15 cellular contexts compared by ENCODE assay signal in the genomic region with DNA sequence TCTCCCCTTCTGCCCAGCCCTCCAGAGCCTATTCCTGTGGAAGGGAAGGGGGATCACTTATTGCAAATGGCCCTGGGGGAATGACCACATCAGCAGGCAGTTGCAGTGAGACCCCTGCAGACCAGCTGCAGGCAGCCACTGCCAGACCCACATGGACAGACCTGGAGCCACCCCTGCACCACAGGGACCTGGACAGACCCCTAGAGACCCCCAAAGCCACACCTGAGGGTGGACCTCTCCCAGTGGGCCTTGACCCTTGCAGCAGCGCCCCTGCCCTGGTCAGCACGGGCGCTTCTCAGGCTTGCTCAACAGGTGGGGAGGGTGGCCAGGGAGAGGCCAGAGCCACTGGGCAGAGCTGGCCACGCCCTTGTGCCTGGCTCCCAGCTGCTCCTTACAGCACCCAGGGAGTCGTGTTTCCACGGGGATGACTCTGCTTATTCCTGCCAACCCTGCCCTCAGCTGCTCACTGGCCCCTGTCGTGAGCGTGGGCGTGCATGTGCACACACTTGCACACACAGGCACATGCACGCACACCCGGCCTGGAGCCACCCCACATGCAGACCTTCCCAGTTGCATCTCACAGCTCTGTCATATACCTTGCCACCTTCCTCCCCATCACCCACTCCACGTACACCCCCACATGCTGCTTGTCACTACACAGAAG. TPM values are rescaled to one million over a fixed set of nuclear protein-coding genes. Genes with fewer than 3 reads are reported as not detected.
DNase-seq lines count a peak whose midpoint lies in the region; ATAC-seq, FAIRE-seq and TF ChIP-seq lines count a peak whose summit lies in the region.
"Had no signal": no experiment of that assay in that cellular context is flagged by ENCODE, and none has a peak within 500 bp of the region (broad histone marks: within the 10 kb centered on the region; RNA-seq: fewer than 3 reads in every experiment).

No MANE protein-coding gene starts in this region.

- H3K4me3 Mint-ChIP-seq in Calu3 (ENCODE audit: low read depth, unreplicated experiment) (peak overlapping the region; percentile 23), neural crest cell (no peak overlapping the region)
- no peak overlapping the region for H3K4me3 Mint-ChIP-seq in activated CD8-positive, alpha-beta memory T cell treated with anti-CD3 and anti-CD28 coated beads, Interleukin-2, amount 10 ng/mL, durations not matched to agents 7 days and 5 days

- CTCF ChIA-PET in Calu3 (lab: Charles Lee) = no interaction called here
- CTCF ChIA-PET in mammary epithelial cell (lab: Charles Lee; ENCODE audit: low non-redundant PET) = interaction anchor here (0.5 kb wide), 1 partner anchor 125 kb away, joined by 3 read pairs; no protein-coding TSS in a partner anchor
- CTCF ChIA-PET in activated CD8-positive, alpha-beta memory T cell treated with anti-CD3 and anti-CD28 coated beads, Interleukin-2, amount 10 ng/mL, durations not matched to agents 7 days and 5 days (lab: Charles Lee) = interaction anchor here (1.1 to 1.6 kb wide), 2 partner anchors 28 to 83 kb away, joined by 4 to 5 read pairs; no protein-coding TSS in a partner anchor

- H3K4me1 ChIP-seq in mammary epithelial cell (ENCODE audit: insufficient read depth, low read length) (peaks cover 23% of the 10 kb centered on the region), esophagus muscularis mucosa (peaks cover 0 to 4% (median 0%) of the 10 kb centered on the region in 4 donors)
- H3K4me1 ChIP-seq: ascending aorta, vagina had no signal

- H3K27ac ChIP-seq in mammary epithelial cell (ENCODE audit: insufficient read depth, low read depth, low read length) = no peak overlapping the region
- H3K27ac ChIP-seq in esophagus muscularis mucosa (replicated peaks in 1 of 4) = no peak overlapping the region
- H3K27ac ChIP-seq: ascending aorta, esophagus squamous epithelium, vagina had no signal

- H3K27me3 Mint-ChIP-seq in Calu3 (ENCODE audit: unreplicated experiment) (no peaks in the 10 kb centered on the region), neural crest cell (ENCODE audit: low read depth) (peaks cover 15% of the 10 kb centered on the region)
- peaks cover 23% of the 10 kb centered on the region for H3K27me3 Mint-ChIP-seq in activated CD8-positive, alpha-beta memory T cell treated with anti-CD3 and anti-CD28 coated beads, Interleukin-2, amount 10 ng/mL, durations not matched to agents 7 days and 5 days

- 2% methylated on average over 6 of the region's 12 CpGs for WGBS in mammary epithelial cell (ENCODE audit: low coverage, missing lambda C conversion rate)
- WGBS in esophagus muscularis mucosa = 77% methylated on average over 9 of the region's 12 CpGs

- H3K4me3 ChIP-seq in mammary epithelial cell (replicated peaks in 1 of 3; ENCODE audit: insufficient read depth in 1 of 3, low read depth in 2 of 3, low read length in 3 of 3) = no peak overlapping the region
- H3K4me3 ChIP-seq in esophagus muscularis mucosa = no peak overlapping the region
- H3K4me3 ChIP-seq: ascending aorta, esophagus squamous epithelium, vagina had no signal

- H3K9me3 Mint-ChIP-seq in Calu3 (ENCODE audit: low read depth, unreplicated experiment) (no peaks in the 10 kb centered on the region), neural crest cell (no peaks in the 10 kb centered on the region)
- no peaks in the 10 kb centered on the region for H3K9me3 Mint-ChIP-seq in activated CD8-positive, alpha-beta memory T cell treated with anti-CD3 and anti-CD28 coated beads, Interleukin-2, amount 10 ng/mL, durations not matched to agents 7 days and 5 days (ENCODE audit: low read depth)

- H3K9me3 ChIP-seq in mammary epithelial cell (replicated peaks; ENCODE audit: insufficient read depth, low read length) (no peaks in the 10 kb centered on the region), esophagus muscularis mucosa (no peaks in the 10 kb centered on the region)
- H3K9me3 ChIP-seq: ascending aorta, esophagus squamous epithelium, vagina had no signal

- intact Hi-C loops in Calu3 (cut with micrococcal nuclease; ENCODE audit: unreplicated experiment) (no loop called here), mammary epithelial cell (cut with micrococcal nuclease) (no loop called here), esophagus muscularis mucosa (cut with DNase I) (no loop called here)

- dilution Hi-C loops in mammary epithelial cell (cut with HindIII; ENCODE audit: low sequenced_read_pairs) = no loop called here

- no peaks in the 10 kb centered on the region for H3K36me3 ChIP-seq in mammary epithelial cell (ENCODE audit: insufficient read depth, low read length)
- H3K36me3 ChIP-seq in esophagus muscularis mucosa = no peaks in the 10 kb centered on the region
- H3K36me3 ChIP-seq: ascending aorta, esophagus squamous epithelium, vagina had no signal

- in situ Hi-C loops in mammary epithelial cell (cut with MboI; ENCODE audit: low sequenced_read_pairs in 2 of 2) = no loop called here

- DNase-seq in Calu3 = peak; percentile 35
- peak; percentile 61 for DNase-seq in HTR-8/SVneo (ENCODE audit: insufficient read length, low spot score)
- DNase-seq in mammary epithelial cell = peak; percentile 43
- no peak for DNase-seq in neural crest cell (ENCODE audit: low read depth, low spot score)
- no peak for DNase-seq in esophagus muscularis mucosa (ENCODE audit: extremely low spot score)
- DNase-seq in NOMO-1 treated with DMSO at 0.1 percent for 48 hours (lab: John Stamatoyannopoulos, UW; ENCODE audit: unreplicated experiment) = no peak
- DNase-seq in activated CD8-positive, alpha-beta memory T cell treated with anti-CD3 and anti-CD28 coated beads, Interleukin-2, amount 10 ng/mL, durations not matched to agents 7 days and 5 days = no peak
- DNase-seq: esophagus squamous epithelium, H7, NCI-H2171 treated with DMSO at 0.1 percent for 48 hours, posterior cingulate gyrus had no signal

- ATAC-seq in activated CD8-positive, alpha-beta memory T cell treated with anti-CD3 and anti-CD28 coated beads, Interleukin-2, amount 10 ng/mL, durations not matched to agents 7 days and 5 days = no peak
- ATAC-seq: left lobe of liver had no signal

- H3K27me3 ChIP-seq in mammary epithelial cell (ENCODE audit: insufficient read depth, low read length) = no peaks in the 10 kb centered on the region
- H3K27me3 ChIP-seq in esophagus muscularis mucosa = peaks cover 0 to 18% (median 0%) of the 10 kb centered on the region in 4 donors
- H3K27me3 ChIP-seq: ascending aorta, vagina had no signal

- H3K4me1 Mint-ChIP-seq in Calu3 (ENCODE audit: low read depth, unreplicated experiment) = peaks cover 20% of the 10 kb centered on the region
- H3K4me1 Mint-ChIP-seq in neural crest cell = no peaks in the 10 kb centered on the region
- peaks cover 13% of the 10 kb centered on the region for H3K4me1 Mint-ChIP-seq in activated CD8-positive, alpha-beta memory T cell treated with anti-CD3 and anti-CD28 coated beads, Interleukin-2, amount 10 ng/mL, durations not matched to agents 7 days and 5 days

- H3K27ac Mint-ChIP-seq in Calu3 (ENCODE audit: unreplicated experiment) (peak overlapping the region; percentile 17), neural crest cell (ENCODE audit: unreplicated experiment) (peak overlapping the region; percentile 85)
- no peak overlapping the region for H3K27ac Mint-ChIP-seq in activated CD8-positive, alpha-beta memory T cell treated with anti-CD3 and anti-CD28 coated beads, Interleukin-2, amount 10 ng/mL, durations not matched to agents 7 days and 5 days

- TF ChIP-seq CTCF in Calu3 (IDR thresholded peaks at IDR 0.05; ENCODE audit: unreplicated experiment) (no peak), mammary epithelial cell (conservative IDR thresholded peaks at IDR 0.05 in 1 of 2, IDR thresholded peaks at IDR 0.05 in 1 of 2; ENCODE audit: extremely low read depth in 1 of 2, insufficient read depth in 1 of 2, low read depth in 1 of 2, low read length in 2 of 2) (no peak), neural crest cell (conservative IDR thresholded peaks at IDR 0.05) (no peak), esophagus muscularis mucosa (IDR thresholded peaks at IDR 0.05) (no peak)

- TF ChIP-seq EP300 in esophagus muscularis mucosa (IDR thresholded peaks at IDR 0.05) = no peak

- no peaks in the 10 kb centered on the region for H3K79me2 ChIP-seq in mammary epithelial cell (ENCODE audit: insufficient read depth, low read length)

- H2AFZ ChIP-seq in mammary epithelial cell (ENCODE audit: low read depth, low read length) = peak overlapping the region; percentile 27

- BruUV-seq in Calu3 (replicated peaks; lab: Mats Ljungman, UMichigan) = no TSS peak
- no TSS peak for BruUV-seq in mammary epithelial cell (replicated peaks; lab: Mats Ljungman, UMichigan)

- FAIRE-seq in HTR-8/SVneo (lab: Jason Lieb, UNC) = peak; percentile 98

- H3K4me2 ChIP-seq in mammary epithelial cell (ENCODE audit: insufficient read depth, low read depth, low read length) = peak overlapping the region; percentile 73

- H3K36me3 Mint-ChIP-seq in Calu3 (ENCODE audit: insufficient read depth, unreplicated experiment) (no peaks in the 10 kb centered on the region), neural crest cell (ENCODE audit: low read depth) (no peaks in the 10 kb centered on the region)
- no peaks in the 10 kb centered on the region for H3K36me3 Mint-ChIP-seq in activated CD8-positive, alpha-beta memory T cell treated with anti-CD3 and anti-CD28 coated beads, Interleukin-2, amount 10 ng/mL, durations not matched to agents 7 days and 5 days

- no peaks in the 10 kb centered on the region for H4K20me1 ChIP-seq in mammary epithelial cell (ENCODE audit: insufficient read depth, low read length)

- TF ChIP-seq POLR2A in esophagus muscularis mucosa (IDR thresholded peaks at IDR 0.05; ENCODE audit: low read depth) = no peak

- no peak overlapping the region for H3K9ac ChIP-seq in mammary epithelial cell (ENCODE audit: insufficient read depth, low read length)

RNA-seq across cellular contexts. Expression of gene SCN4A, which starts 1.3 kb away (rescaled TPM):
- not detected in 2 replicates for total RNA-seq in Calu3 (2022)
- not detected for total RNA-seq in mammary epithelial cell
- polyA plus RNA-seq in mammary epithelial cell = 0.01 TPM
- not detected for polyA minus RNA-seq in mammary epithelial cell
- 1.6 and 1.9 TPM in 2 replicates for total RNA-seq in neural crest cell
- under 1 TPM; under 0.01 to 0.71 (median 0.20) TPM for total RNA-seq in esophagus muscularis mucosa
- under 1 TPM in 1 of 2 experiments, not detected in 1; 0.02 TPM for total RNA-seq in activated CD8-positive, alpha-beta memory T cell treated with anti-CD3 and anti-CD28 coated beads, Interleukin-2, amount 10 ng/mL, durations not matched to agents 7 days and 5 days
- total RNA-seq: G401 had no signal

RNA-seq across cellular contexts. Expression of gene PRR29, which starts 24.1 kb away (rescaled TPM):
- total RNA-seq in Calu3 (2022) (0.47 and 0.61 TPM in 2 replicates), mammary epithelial cell (under 1 TPM; under 0.01 to 0.09 TPM), neural crest cell (0.82 and 1.4 TPM in 2 replicates), esophagus muscularis mucosa (under 1 TPM in 3 of 4 donors, not detected in 1; 0.23 to 0.42 (median 0.39) TPM)
- polyA plus RNA-seq in mammary epithelial cell = 0.09 TPM
- 0.31 TPM for polyA minus RNA-seq in mammary epithelial cell
- 1 to 10 TPM; 1.5 to 3.3 TPM for total RNA-seq in activated CD8-positive, alpha-beta memory T cell treated with anti-CD3 and anti-CD28 coated beads, Interleukin-2, amount 10 ng/mL, durations not matched to agents 7 days and 5 days
- total RNA-seq: vagina had no signal

RNA-seq across cellular contexts. Expression of gene CD79B, which starts 41.9 kb away (rescaled TPM):
- total RNA-seq in Calu3 (2022) (not detected in 2 replicates), mammary epithelial cell (under 1 TPM; 0.17 to 0.26 TPM), neural crest cell (0.86 and 1.0 TPM in 2 replicates), esophagus muscularis mucosa (1 to 10 TPM; 2.1 to 6.1 (median 5.8) TPM)
- 0.73 TPM for polyA plus RNA-seq in mammary epithelial cell
- not detected for polyA minus RNA-seq in mammary epithelial cell
- 10 to 100 TPM; 15.0 to 19.1 TPM for total RNA-seq in activated CD8-positive, alpha-beta memory T cell treated with anti-CD3 and anti-CD28 coated beads, Interleukin-2, amount 10 ng/mL, durations not matched to agents 7 days and 5 days
- total RNA-seq: ascending aorta had no signal

RNA-seq across cellular contexts. Expression of gene ICAM2, which starts 46.4 kb away (rescaled TPM):
- total RNA-seq in Calu3 (2022) = 3.6 and 4.4 TPM in 2 replicates
- 1 to 10 TPM in 1 of 2 donors, under 1 TPM in 1; 0.49 to 2.8 TPM for total RNA-seq in mammary epithelial cell
- polyA plus RNA-seq in mammary epithelial cell = 0.36 TPM
- polyA minus RNA-seq in mammary epithelial cell = not detected
- not detected in 2 replicates for total RNA-seq in neural crest cell
- 10 to 100 TPM; 22.4 to 75.1 (median 58.1) TPM for total RNA-seq in esophagus muscularis mucosa
- 10 to 100 TPM; 39.0 to 40.6 TPM for total RNA-seq in activated CD8-positive, alpha-beta memory T cell treated with anti-CD3 and anti-CD28 coated beads, Interleukin-2, amount 10 ng/mL, durations not matched to agents 7 days and 5 days
- total RNA-seq: G401 had no signal

RNA-seq across cellular contexts. Expression of gene GH1, which starts 55.4 kb away (rescaled TPM):
- not detected in 2 replicates for total RNA-seq in Calu3 (2022)
- not detected for total RNA-seq in mammary epithelial cell
- not detected for polyA plus RNA-seq in mammary epithelial cell
- polyA minus RNA-seq in mammary epithelial cell = not detected
- not detected in 2 replicates for total RNA-seq in neural crest cell
- not detected for total RNA-seq in esophagus muscularis mucosa
- total RNA-seq in activated CD8-positive, alpha-beta memory T cell treated with anti-CD3 and anti-CD28 coated beads, Interleukin-2, amount 10 ng/mL, durations not matched to agents 7 days and 5 days = not detected
- total RNA-seq: ascending aorta, esophagus squamous epithelium, G401, H7, left lobe of liver, vagina had no signal

Comparison
In these comparisons a context has a peak if more than half of its experiments do, and no peak if none do; other contexts are left out.
1. DNase-seq: peak in Calu3 (single experiment), HTR-8/SVneo (single experiment) and mammary epithelial cell (single experiment); none in neural crest cell (single experiment), esophagus muscularis mucosa (single experiment), NOMO-1 treated with DMSO at 0.1 percent for 48 hours (single experiment) and activated CD8-positive, alpha-beta memory T cell treated with anti-CD3 and anti-CD28 coated beads, Interleukin-2, amount 10 ng/mL, durations not matched to agents 7 days and 5 days (single experiment).